Comparison of ENCODE assay signal across 12 cellular contexts in genomic region chr11:35147273-35147672, GRCh38. TPM values are rescaled to one million over a fixed set of nuclear protein-coding genes. Genes with fewer than 3 reads are reported as not detected.
DNase-seq lines count a peak whose midpoint lies in the region; ATAC-seq and TF ChIP-seq lines count a peak whose summit lies in the region.
"Had no signal": no experiment of that assay in that cellular context is flagged by ENCODE, and none has a peak within 500 bp of the region (broad histone marks: within the 10 kb centered on the region; RNA-seq: fewer than 3 reads in every experiment).

No MANE protein-coding gene starts in this region.

- peaks cover 91% of the 10 kb centered on the region for H3K36me3 Mint-ChIP-seq in activated CD4-positive, alpha-beta T cell treated with anti-CD3 and anti-CD28 coated beads, Interleukin-2, amount 10 ng/mL, durations not matched to agents 7 days and 5 days (ENCODE audit: low read depth)
- H3K36me3 Mint-ChIP-seq in central memory CD8-positive, alpha-beta T cell (ENCODE audit: insufficient read depth), result peaks cover 88% of the 10 kb centered on the region
- peaks cover 22 to 60% of the 10 kb centered on the region in 2 donors for H3K36me3 Mint-ChIP-seq in stimulated activated naive B cell treated with anti-CD40 and anti-IgM and Interleukin-4, amounts not matched to agents 10 μg/mL and 1 μg/mL and 100 μg/mL, for 72 hours
- no peaks in the 10 kb centered on the region for H3K36me3 Mint-ChIP-seq in chondrocyte (ENCODE audit: low read depth)

- H3K4me3 Mint-ChIP-seq in activated CD4-positive, alpha-beta T cell treated with anti-CD3 and anti-CD28 coated beads, Interleukin-2, amount 10 ng/mL, durations not matched to agents 7 days and 5 days, result no peak overlapping the region
- H3K4me3 Mint-ChIP-seq in central memory CD8-positive, alpha-beta T cell, result peak overlapping the region; percentile 87
- peak overlapping the region; percentile 27 to 47 for H3K4me3 Mint-ChIP-seq in stimulated activated naive B cell treated with anti-CD40 and anti-IgM and Interleukin-4, amounts not matched to agents 10 μg/mL and 1 μg/mL and 100 μg/mL, for 72 hours
- H3K4me3 Mint-ChIP-seq in chondrocyte (ENCODE audit: unreplicated experiment), result no peak overlapping the region

- peaks cover 83% of the 10 kb centered on the region for H3K36me3 ChIP-seq in OCI-LY3 (replicated peaks; ENCODE audit: low read depth, low read length)
- H3K36me3 ChIP-seq: right lobe of liver had no signal

- peaks cover 96% of the 10 kb centered on the region for H4K20me1 ChIP-seq in OCI-LY3 (ENCODE audit: insufficient read depth, low read length)

- H3K4me1 Mint-ChIP-seq in activated CD4-positive, alpha-beta T cell treated with anti-CD3 and anti-CD28 coated beads, Interleukin-2, amount 10 ng/mL, durations not matched to agents 7 days and 5 days, result peaks cover 93% of the 10 kb centered on the region
- peaks cover 97% of the 10 kb centered on the region for H3K4me1 Mint-ChIP-seq in central memory CD8-positive, alpha-beta T cell
- H3K4me1 Mint-ChIP-seq in stimulated activated naive B cell treated with anti-CD40 and anti-IgM and Interleukin-4, amounts not matched to agents 10 μg/mL and 1 μg/mL and 100 μg/mL, for 72 hours, result peaks cover 76 to 99% of the 10 kb centered on the region in 2 donors
- H3K4me1 Mint-ChIP-seq in chondrocyte (ENCODE audit: low read depth), result peaks cover 68% of the 10 kb centered on the region

- H3K79me2 ChIP-seq in OCI-LY3 (ENCODE audit: low read length), result peaks cover 100% of the 10 kb centered on the region
- H3K79me2 ChIP-seq: hepatocyte had no signal

- H2AFZ ChIP-seq in OCI-LY3 (ENCODE audit: low read depth, low read length), result no peak overlapping the region
- H2AFZ ChIP-seq: hepatocyte had no signal

- peak overlapping the region; percentile 95 for H3K27ac ChIP-seq in OCI-LY3 (ENCODE audit: low read length)
- H3K27ac ChIP-seq: hepatocyte, right lobe of liver had no signal

- peak overlapping the region; percentile 96 for H3K4me3 ChIP-seq in OCI-LY3 (ENCODE audit: low read length)
- H3K4me3 ChIP-seq: hepatocyte, right lobe of liver had no signal

- H3K9ac ChIP-seq in OCI-LY3 (ENCODE audit: low read length), result peak overlapping the region; percentile 2; the same call in 1 of the 2 replicates

- peak overlapping the region; percentile 98 for H3K4me2 ChIP-seq in OCI-LY3 (ENCODE audit: low read length)
- H3K4me2 ChIP-seq: hepatocyte had no signal

- H3K9me3 Mint-ChIP-seq in activated CD4-positive, alpha-beta T cell treated with anti-CD3 and anti-CD28 coated beads, Interleukin-2, amount 10 ng/mL, durations not matched to agents 7 days and 5 days, result peaks cover 16% of the 10 kb centered on the region
- no peaks in the 10 kb centered on the region for H3K9me3 Mint-ChIP-seq in central memory CD8-positive, alpha-beta T cell
- H3K9me3 Mint-ChIP-seq in stimulated activated naive B cell treated with anti-CD40 and anti-IgM and Interleukin-4, amounts not matched to agents 10 μg/mL and 1 μg/mL and 100 μg/mL, for 72 hours, result peaks cover 2 to 4% of the 10 kb centered on the region in 2 donors
- no peaks in the 10 kb centered on the region for H3K9me3 Mint-ChIP-seq in chondrocyte (ENCODE audit: low read depth)

- CTCF ChIA-PET in activated CD4-positive, alpha-beta T cell treated with anti-CD3 and anti-CD28 coated beads, Interleukin-2, amount 10 ng/mL, durations not matched to agents 7 days and 5 days (lab: Charles Lee), result interaction anchor here (1.2 to 9.6 kb wide), 5 partner anchors 8 to 98 kb away, joined by 3 to 95 read pairs (median 5); no protein-coding TSS in a partner anchor

- DNase-seq in activated CD4-positive, alpha-beta T cell treated with anti-CD3 and anti-CD28 coated beads, Interleukin-2, amount 10 ng/mL, durations not matched to agents 7 days and 5 days, result no peak
- no peak for DNase-seq in activated CD4-positive, alpha-beta T cell treated with anti-CD3 and anti-CD28 coated beads for 4 hours
- no peak for DNase-seq in central memory CD8-positive, alpha-beta T cell (ENCODE audit: low spot score in 2 of 2)
- no peak for DNase-seq in stimulated activated naive B cell treated with anti-CD40 and anti-IgM and Interleukin-4, amounts not matched to agents 10 μg/mL and 1 μg/mL and 100 μg/mL, for 72 hours
- DNase-seq in chondrocyte (ENCODE audit: low spot score), result no peak
- DNase-seq in stimulated activated naive CD4-positive, alpha-beta T cell (lab: John Stamatoyannopoulos, UW), result no peak
- DNase-seq in omental fat pad (ENCODE audit: low spot score), result no peak
- DNase-seq: ACHN, NCI-H2171, right lobe of liver had no signal

- POLR2A ChIA-PET in activated CD4-positive, alpha-beta T cell treated with anti-CD3 and anti-CD28 coated beads, Interleukin-2, amount 10 ng/mL, durations not matched to agents 7 days and 5 days (lab: Charles Lee), result no interaction called here

- no peak for TF ChIP-seq CTCF in OCI-LY3 (IDR thresholded peaks at IDR 0.05; ENCODE audit: low read depth, low read length)
- no peak for TF ChIP-seq CTCF in chondrocyte (IDR thresholded peaks at IDR 0.05)
- no peak for TF ChIP-seq CTCF in omental fat pad (IDR thresholded peaks at IDR 0.05)

- no peak for ATAC-seq in central memory CD8-positive, alpha-beta T cell (replicated peaks; ENCODE audit: extremely low read depth, poor library complexity, severe bottlenecking)
- no peak for ATAC-seq in stimulated activated naive B cell treated with anti-CD40 and anti-IgM and Interleukin-4, amounts not matched to agents 10 μg/mL and 1 μg/mL and 100 μg/mL, for 72 hours (replicated peaks)
- no peak for ATAC-seq in omental fat pad (ENCODE audit: low FRiP score)
- ATAC-seq: right lobe of liver had no signal

- H3K4me1 ChIP-seq in OCI-LY3 (ENCODE audit: low read length), result peaks cover 97% of the 10 kb centered on the region

- H3K27me3 Mint-ChIP-seq in activated CD4-positive, alpha-beta T cell treated with anti-CD3 and anti-CD28 coated beads, Interleukin-2, amount 10 ng/mL, durations not matched to agents 7 days and 5 days, result no peaks in the 10 kb centered on the region
- no peaks in the 10 kb centered on the region for H3K27me3 Mint-ChIP-seq in central memory CD8-positive, alpha-beta T cell
- H3K27me3 Mint-ChIP-seq in stimulated activated naive B cell treated with anti-CD40 and anti-IgM and Interleukin-4, amounts not matched to agents 10 μg/mL and 1 μg/mL and 100 μg/mL, for 72 hours, result no peaks in the 10 kb centered on the region
- H3K27me3 Mint-ChIP-seq in chondrocyte (ENCODE audit: low read depth), result no peaks in the 10 kb centered on the region

- no peaks in the 10 kb centered on the region for H3K27me3 ChIP-seq in OCI-LY3 (ENCODE audit: low read depth, low read length)
- H3K27me3 ChIP-seq: hepatocyte, right lobe of liver had no signal

- peak overlapping the region; percentile 86 for H3K27ac Mint-ChIP-seq in activated CD4-positive, alpha-beta T cell treated with anti-CD3 and anti-CD28 coated beads, Interleukin-2, amount 10 ng/mL, durations not matched to agents 7 days and 5 days
- H3K27ac Mint-ChIP-seq in central memory CD8-positive, alpha-beta T cell (ENCODE audit: low read depth), result peak overlapping the region; percentile 94
- peak overlapping the region; percentile 95 for H3K27ac Mint-ChIP-seq in stimulated activated naive B cell treated with anti-CD40 and anti-IgM and Interleukin-4, amounts not matched to agents 10 μg/mL and 1 μg/mL and 100 μg/mL, for 72 hours
- no peak overlapping the region for H3K27ac Mint-ChIP-seq in chondrocyte (ENCODE audit: unreplicated experiment)

- H3K9me3 ChIP-seq in OCI-LY3 (ENCODE audit: insufficient read depth, low read length), result no peaks in the 10 kb centered on the region
- H3K9me3 ChIP-seq: right lobe of liver had no signal

RNA-seq across cellular contexts. Expression of gene CD44, which starts 8.3 kb away (rescaled TPM):
- total RNA-seq in activated CD4-positive, alpha-beta T cell treated with anti-CD3 and anti-CD28 coated beads, Interleukin-2, amount 10 ng/mL, durations not matched to agents 7 days and 5 days, result 100 to 1,000 TPM; 518 to 534 TPM
- total RNA-seq in chondrocyte (176 to 179 TPM (median 177 TPM) in 3 replicates), omental fat pad (100 to 1,000 TPM in 3 of 4 donors, 10 to 100 TPM in 1; 92.7 to 627 (median 158) TPM)

Comparison
In these comparisons a context has a peak if more than half of its experiments do, and no peak if none do; other contexts are left out.
1. H3K4me3 Mint-ChIP-seq: peak in central memory CD8-positive, alpha-beta T cell (single experiment) and stimulated activated naive B cell treated with anti-CD40 and anti-IgM and Interleukin-4, amounts not matched to agents 10 μg/mL and 1 μg/mL and 100 μg/mL, for 72 hours (2 of 2); none in activated CD4-positive, alpha-beta T cell treated with anti-CD3 and anti-CD28 coated beads, Interleukin-2, amount 10 ng/mL, durations not matched to agents 7 days and 5 days (single experiment) and chondrocyte (single experiment).